24 cellular contexts compared by ENCODE assay signal in genomic region chr1:202266061-202266765, GRCh38.
DNase-seq lines count a peak whose midpoint lies in the region; ATAC-seq and TF ChIP-seq lines count a peak whose summit lies in the region.
"Had no signal": no experiment of that assay in that cellular context is flagged by ENCODE, and none has a peak within 500 bp of the region (broad histone marks: within the 10 kb centered on the region; RNA-seq: fewer than 3 reads in every experiment).

No MANE protein-coding gene starts in this region.

- no peak overlapping the region for H3K4me2 ChIP-seq in SK-N-SH
- H3K4me2 ChIP-seq: A549; BLaER1 treated with 17β-estradiol and CSF1 and Interleukin-3, amounts not matched to agents 10 nM and 100 nM; KMS-11 had no signal

- H3K9me3 ChIP-seq in sigmoid colon: peaks cover 0 to 2% (median 0%) of the 10 kb centered on the region in 4 donors
- H3K9me3 ChIP-seq in psoas muscle: no peaks in the 10 kb centered on the region
- H3K9me3 ChIP-seq in SK-N-SH: no peaks in the 10 kb centered on the region

- no peaks in the 10 kb centered on the region for H3K4me1 Mint-ChIP-seq in chondrocyte (ENCODE audit: low read depth)
- H3K4me1 Mint-ChIP-seq: IgD-negative memory B cell had no signal

- no peak for TF ChIP-seq POLR2A in sigmoid colon (IDR thresholded peaks at IDR 0.05)

- DNase-seq in cardiac septum (ENCODE audit: low spot score) (peak; percentile 67), left cardiac atrium (no peak), islet precursor cell (peak; percentile 31), sigmoid colon (peak; percentile 26), chondrocyte (ENCODE audit: low spot score) (no peak), psoas muscle (no peak), SK-N-SH (no peak)
- DNase-seq: AML-193; CD4-positive, alpha-beta T cell; DMS53; GOT3; HCEC 1CT; MM.1S; NCI-H1417; NCI-H1694; NCI-H2029 treated with DMSO at 0.1 percent for 48 hours; NCI-H446 treated with DMSO at 0.1 percent for 48 hours; NCI-H526 treated with DMSO at 0.1 percent for 48 hours; RPMI8226; SHP77 had no signal

- H3K27ac ChIP-seq in sigmoid colon: no peak overlapping the region
- H3K27ac ChIP-seq in psoas muscle: no peak overlapping the region
- no peak overlapping the region for H3K27ac ChIP-seq in SK-N-SH (ENCODE audit: low read depth in 2 of 2, low read length in 1 of 2)
- H3K27ac ChIP-seq: A549; BLaER1 treated with 17β-estradiol and CSF1 and Interleukin-3, amounts not matched to agents 10 nM and 100 nM; KMS-11 had no signal

- H3K4me3 Mint-ChIP-seq in chondrocyte (ENCODE audit: unreplicated experiment): no peak overlapping the region
- H3K4me3 Mint-ChIP-seq: CD4-positive, alpha-beta T cell; IgD-negative memory B cell had no signal

- no peaks in the 10 kb centered on the region for H3K9me2 ChIP-seq in SK-N-SH

- CTCF ChIA-PET in SK-N-SH (lab: Yijun Ruan, JAX): interaction anchor here (1.3 to 3.1 kb wide), 3 partner anchors 11 to 73 kb away, joined by 4 to 11 read pairs (median 6); partner anchors contain the start of gene LGR6

- no peaks in the 10 kb centered on the region for H4K20me1 ChIP-seq in SK-N-SH (ENCODE audit: insufficient read depth)
- H4K20me1 ChIP-seq: BLaER1 treated with 17β-estradiol and CSF1 and Interleukin-3, amounts not matched to agents 10 nM and 100 nM had no signal

- no peak overlapping the region for H3K9ac ChIP-seq in SK-N-SH
- H3K9ac ChIP-seq: BLaER1 treated with 17β-estradiol and CSF1 and Interleukin-3, amounts not matched to agents 10 nM and 100 nM; KMS-11 had no signal

- no peak overlapping the region for H3K4me3 ChIP-seq in sigmoid colon
- H3K4me3 ChIP-seq in psoas muscle: no peak overlapping the region
- H3K4me3 ChIP-seq in SK-N-SH (ENCODE audit: low read depth in 2 of 2, low read length in 1 of 2): no peak overlapping the region
- H3K4me3 ChIP-seq: A549; BLaER1 treated with 17β-estradiol and CSF1 and Interleukin-3, amounts not matched to agents 10 nM and 100 nM had no signal

- POLR2A ChIA-PET in SK-N-SH (lab: Yijun Ruan, JAX): no interaction called here

- H3K36me3 Mint-ChIP-seq in chondrocyte (ENCODE audit: low read depth): peaks cover 11% of the 10 kb centered on the region

- H3K4me1 ChIP-seq in sigmoid colon (no peaks in the 10 kb centered on the region), psoas muscle (no peaks in the 10 kb centered on the region), SK-N-SH (ENCODE audit: control insufficient read depth in 1 of 2, insufficient read depth in 2 of 2, low read depth in 1 of 2, low read length in 1 of 2) (peaks cover 0 to 7% of the 10 kb centered on the region in 2 experiments; a peak in 1 of 4 replicates)
- H3K4me1 ChIP-seq: A549 had no signal

- no peak overlapping the region for H3K27ac Mint-ChIP-seq in chondrocyte (ENCODE audit: unreplicated experiment)
- H3K27ac Mint-ChIP-seq: CD4-positive, alpha-beta T cell; IgD-negative memory B cell had no signal

- peaks cover 4% of the 10 kb centered on the region for H3K9me3 Mint-ChIP-seq in chondrocyte (ENCODE audit: low read depth)

- H3F3A ChIP-seq in SK-N-SH (replicated peaks; ENCODE audit: insufficient read depth): no peaks in the 10 kb centered on the region

- TF ChIP-seq EP300 in sigmoid colon (IDR thresholded peaks at IDR 0.05): no peak
- no peak for TF ChIP-seq EP300 in SK-N-SH (IDR thresholded peaks at IDR 0.05; ENCODE audit: borderline replicate concordance in 1 of 2, low read depth in 1 of 2, low read length in 1 of 2)

- H3K79me2 ChIP-seq in SK-N-SH (ENCODE audit: insufficient read depth): no peaks in the 10 kb centered on the region

- H3K36me3 ChIP-seq in sigmoid colon: no peaks in the 10 kb centered on the region
- no peaks in the 10 kb centered on the region for H3K36me3 ChIP-seq in psoas muscle (ENCODE audit: insufficient read depth in 1 of 2, low read depth in 1 of 2)
- H3K36me3 ChIP-seq in SK-N-SH (replicated peaks in 1 of 2; ENCODE audit: control insufficient read depth in 1 of 2, insufficient read depth in 2 of 2, low read length in 1 of 2): no peaks in the 10 kb centered on the region

- no peak for TF ChIP-seq RAD21 in SK-N-SH (IDR thresholded peaks at IDR 0.05; ENCODE audit: low read length)

- peaks cover 30% of the 10 kb centered on the region for H3K27me3 Mint-ChIP-seq in chondrocyte (ENCODE audit: low read depth)

- no peak overlapping the region for H2AFZ ChIP-seq in SK-N-SH (ENCODE audit: low read depth)

- peaks cover 4 to 14% (median 8%) of the 10 kb centered on the region in 3 donors for H3K27me3 ChIP-seq in sigmoid colon
- H3K27me3 ChIP-seq in psoas muscle (ENCODE audit: insufficient read depth in 3 of 3, low read length in 2 of 3): peaks cover 0 to 22% (median 3%) of the 10 kb centered on the region in 3 donors
- peaks cover 54% of the 10 kb centered on the region for H3K27me3 ChIP-seq in SK-N-SH (ENCODE audit: insufficient read depth)
- H3K27me3 ChIP-seq: BLaER1 treated with 17β-estradiol and CSF1 and Interleukin-3, amounts not matched to agents 10 nM and 100 nM had no signal

- ATAC-seq in left cardiac atrium (no peak), psoas muscle (no peak)
- ATAC-seq: A549 had no signal

- 92 to 93% methylated on average over 9 of the region's 9 CpGs for WGBS in sigmoid colon, 2 donors
- 87 to 90% (median 88%) methylated on average over 9 of the region's 9 CpGs for WGBS in psoas muscle, 3 donors
- 70% methylated on average over 9 of the region's 9 CpGs for WGBS in SK-N-SH (ENCODE audit: low lambda C conversion rate)

- no peak for TF ChIP-seq CTCF in sigmoid colon (IDR thresholded peaks at IDR 0.05)
- TF ChIP-seq CTCF in chondrocyte (IDR thresholded peaks at IDR 0.05): no peak
- no peak for TF ChIP-seq CTCF in psoas muscle (IDR thresholded peaks at IDR 0.05)
- no peak for TF ChIP-seq CTCF in SK-N-SH (IDR thresholded peaks at IDR 0.05)

- intact Hi-C loops in cardiac septum (cut with DNase I): no loop called here
- intact Hi-C loops in left cardiac atrium (cut with DNase I): no loop called here
- intact Hi-C loops in sigmoid colon (cut with DNase I): no loop called here
- intact Hi-C loops in psoas muscle (cut with DNase I): no loop called here

TF ChIP-seq in SK-N-SH, 30 proteins besides CTCF, POLR2A, EP300 and RAD21:
- TF ChIP-seq, protein P1, sequence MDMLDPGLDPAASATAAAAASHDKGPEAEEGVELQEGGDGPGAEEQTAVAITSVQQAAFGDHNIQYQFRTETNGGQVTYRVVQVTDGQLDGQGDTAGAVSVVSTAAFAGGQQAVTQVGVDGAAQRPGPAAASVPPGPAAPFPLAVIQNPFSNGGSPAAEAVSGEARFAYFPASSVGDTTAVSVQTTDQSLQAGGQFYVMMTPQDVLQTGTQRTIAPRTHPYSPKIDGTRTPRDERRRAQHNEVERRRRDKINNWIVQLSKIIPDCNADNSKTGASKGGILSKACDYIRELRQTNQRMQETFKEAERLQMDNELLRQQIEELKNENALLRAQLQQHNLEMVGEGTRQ (IDR thresholded peaks at IDR 0.05; ENCODE audit: borderline replicate concordance, low read depth, low read length): no peak
- TF ChIP-seq ELF1 (IDR thresholded peaks at IDR 0.05): no peak
- no peak for TF ChIP-seq IRF3 (IDR thresholded peaks at IDR 0.05; ENCODE audit: low read depth, low read length)
- no peak for TF ChIP-seq GABPA (IDR thresholded peaks at IDR 0.05; ENCODE audit: low read depth)
- no peak for TF ChIP-seq YY1 (IDR thresholded peaks at IDR 0.05; ENCODE audit: low read depth)
- TF ChIP-seq TCF12 (IDR thresholded peaks at IDR 0.05): no peak
- no peak for TF ChIP-seq RCOR1 (IDR thresholded peaks at IDR 0.05; ENCODE audit: low read length)
- no peak for TF ChIP-seq TEAD4 (IDR thresholded peaks at IDR 0.05; ENCODE audit: borderline replicate concordance, insufficient read depth)
- TF ChIP-seq, protein P2, sequence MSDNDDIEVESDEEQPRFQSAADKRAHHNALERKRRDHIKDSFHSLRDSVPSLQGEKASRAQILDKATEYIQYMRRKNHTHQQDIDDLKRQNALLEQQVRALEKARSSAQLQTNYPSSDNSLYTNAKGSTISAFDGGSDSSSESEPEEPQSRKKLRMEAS (IDR thresholded peaks at IDR 0.05; ENCODE audit: low read depth): no peak
- TF ChIP-seq, protein P3, sequence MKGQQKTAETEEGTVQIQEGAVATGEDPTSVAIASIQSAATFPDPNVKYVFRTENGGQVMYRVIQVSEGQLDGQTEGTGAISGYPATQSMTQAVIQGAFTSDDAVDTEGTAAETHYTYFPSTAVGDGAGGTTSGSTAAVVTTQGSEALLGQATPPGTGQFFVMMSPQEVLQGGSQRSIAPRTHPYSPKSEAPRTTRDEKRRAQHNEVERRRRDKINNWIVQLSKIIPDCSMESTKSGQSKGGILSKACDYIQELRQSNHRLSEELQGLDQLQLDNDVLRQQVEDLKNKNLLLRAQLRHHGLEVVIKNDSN (IDR thresholded peaks at IDR 0.05; ENCODE audit: borderline replicate concordance, low read depth): no peak
- TF ChIP-seq POLR2AphosphoS5 (IDR thresholded peaks at IDR 0.05; ENCODE audit: low read depth, low read length): no peak
- TF ChIP-seq FOXM1 (IDR thresholded peaks at IDR 0.05; ENCODE audit: low read depth): no peak
- TF ChIP-seq GATA2 (CRISPR knock-in tag; IDR thresholded peaks at IDR 0.05): no peak
- TF ChIP-seq EZH2phosphoT487 (IDR thresholded peaks at IDR 0.05; ENCODE audit: borderline replicate concordance, low read depth): no peak
- TF ChIP-seq, protein P4, sequence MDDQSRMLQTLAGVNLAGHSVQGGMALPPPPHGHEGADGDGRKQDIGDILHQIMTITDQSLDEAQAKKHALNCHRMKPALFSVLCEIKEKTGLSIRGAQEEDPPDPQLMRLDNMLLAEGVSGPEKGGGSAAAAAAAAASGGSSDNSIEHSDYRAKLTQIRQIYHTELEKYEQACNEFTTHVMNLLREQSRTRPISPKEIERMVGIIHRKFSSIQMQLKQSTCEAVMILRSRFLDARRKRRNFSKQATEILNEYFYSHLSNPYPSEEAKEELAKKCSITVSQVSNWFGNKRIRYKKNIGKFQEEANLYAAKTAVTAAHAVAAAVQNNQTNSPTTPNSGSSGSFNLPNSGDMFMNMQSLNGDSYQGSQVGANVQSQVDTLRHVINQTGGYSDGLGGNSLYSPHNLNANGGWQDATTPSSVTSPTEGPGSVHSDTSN (IDR thresholded peaks at IDR 0.05): no peak
TF ChIP-seq in SK-N-SH: peak in this region for 0.

Comparison
In these comparisons a context has a peak if more than half of its experiments do, and no peak if none do; other contexts are left out.
1. DNase-seq: peak in cardiac septum (single experiment), islet precursor cell (single experiment) and sigmoid colon (single experiment); none in left cardiac atrium (single experiment), chondrocyte (single experiment), psoas muscle (0 of 2) and SK-N-SH (single experiment).